In the genomic region with DNA sequence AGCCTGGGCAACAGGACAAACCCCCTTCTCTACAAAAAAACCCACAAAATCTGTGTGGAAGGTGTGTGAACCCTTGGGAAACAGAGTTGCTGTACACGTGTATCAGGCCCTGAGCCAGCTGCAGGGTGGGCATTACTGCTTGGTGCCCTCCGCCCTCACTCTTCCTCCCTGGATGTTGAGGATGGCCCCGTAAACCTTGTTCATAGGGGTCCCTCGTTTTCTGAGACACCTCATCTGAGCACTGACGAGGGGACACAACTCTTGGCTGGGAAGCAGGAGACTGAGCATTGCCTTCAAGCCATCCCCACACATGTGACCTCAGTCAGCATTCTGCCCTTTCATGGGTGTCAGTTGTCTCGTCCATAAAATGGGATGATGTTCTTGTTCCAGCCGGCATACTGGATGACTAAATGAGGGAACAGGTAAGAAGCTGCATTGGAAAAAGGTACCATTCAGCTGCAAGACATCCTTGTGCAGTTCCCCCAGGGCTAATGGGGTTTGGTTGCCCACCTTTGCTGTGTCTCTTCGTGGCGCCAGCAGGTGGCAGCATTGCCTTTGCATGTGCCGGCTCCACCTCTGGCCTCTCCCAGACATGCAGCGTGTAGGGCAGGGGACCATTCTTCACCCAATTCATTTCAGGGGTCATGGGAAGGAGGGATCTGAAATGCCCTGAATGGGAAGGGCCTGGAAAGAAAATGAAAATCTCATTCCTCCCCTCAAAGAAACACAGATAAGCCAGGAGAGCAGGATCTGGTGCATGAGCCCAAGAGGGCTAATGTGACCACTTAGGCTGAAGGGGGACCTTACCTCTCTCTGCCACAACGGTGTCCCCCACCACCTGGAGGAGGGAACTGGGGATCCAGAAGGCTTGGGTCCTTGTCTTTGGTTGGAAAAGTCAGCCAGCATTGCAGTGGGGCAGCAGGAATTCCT, we compare ENCODE assay signal across 8 cellular contexts. TPM values are rescaled to one million over a fixed set of nuclear protein-coding genes. Genes with fewer than 3 reads are reported as not detected.
DNase-seq lines count a peak whose midpoint lies in the region; ATAC-seq and TF ChIP-seq lines count a peak whose summit lies in the region.

No MANE protein-coding gene starts in this region.

- POLR2A ChIA-PET in HEK293 (lab: Yijun Ruan, JAX): interaction anchor here (0.8 kb wide), 1 partner anchor 22 kb away, joined by 3 read pairs; no protein-coding TSS in a partner anchor

- H3K27me3 ChIP-seq in GM06990 (replicated peaks; ENCODE audit: control insufficient read depth, insufficient read depth, low read length) (no peaks in the 10 kb centered on the region), right cardiac atrium (ENCODE audit: control insufficient read depth, insufficient read depth) (no peaks in the 10 kb centered on the region), sigmoid colon (no peaks in the 10 kb centered on the region)

- H3K4me1 ChIP-seq in HEK293 (ENCODE audit: control insufficient read depth, insufficient read depth, low read length) (no peaks in the 10 kb centered on the region), right cardiac atrium (ENCODE audit: control insufficient read depth, insufficient read depth, low read length) (no peaks in the 10 kb centered on the region), sigmoid colon (peaks cover 0 to 26% (median 22%) of the 10 kb centered on the region in 4 donors)

- TF ChIP-seq CTCF in GM06990 (IDR thresholded peaks at IDR 0.05; ENCODE audit: insufficient read depth, low read length, poor library complexity, severe bottlenecking): peak; percentile 93
- peak; percentile 87 for TF ChIP-seq CTCF in HEK293 (tag by site-specific recombination; IDR thresholded peaks at IDR 0.05)
- TF ChIP-seq CTCF in sigmoid colon (IDR thresholded peaks at IDR 0.05): peak; percentile 80 to 97 (median 94)

- 28% methylated on average over 12 of the region's 12 CpGs for WGBS in right cardiac atrium
- 26 to 36% methylated on average over 12 of the region's 12 CpGs for WGBS in sigmoid colon, 2 donors

- ATAC-seq in right cardiac atrium: peak; percentile 90 to 93
- ATAC-seq in HG03469 (IDR thresholded peaks at IDR 0.05; ENCODE audit: unreplicated experiment): no peak

- no peak for TF ChIP-seq POLR2A in sigmoid colon (IDR thresholded peaks at IDR 0.05)

- intact Hi-C loops in right cardiac atrium (cut with DNase I): loop anchor here (2.0 to 10.0 kb wide), 7 partner anchors 116 to 716 kb away; a partner anchor contains a TSS
- intact Hi-C loops in sigmoid colon (cut with DNase I): loop anchor here (2.0 to 5.0 kb wide), 6 partner anchors 99 to 750 kb away; a partner anchor contains a TSS

- DNase-seq in GM06990 (ENCODE audit: extremely low read depth, insufficient read length) (peak; percentile 25), NCI-H1105 treated with DMSO at 0.1 percent for 48 hours (lab: John Stamatoyannopoulos, UW) (peak; percentile 60), T-helper 2 cell (peak; percentile 30 to 74 (median 59)), amniotic epithelial cell (ENCODE audit: low read depth) (peak; percentile 49), right cardiac atrium (peak; percentile 79 to 91 (median 91)), sigmoid colon (peak; percentile 89)

- TF ChIP-seq EP300 in sigmoid colon (IDR thresholded peaks at IDR 0.05): no peak

- CTCF ChIA-PET in HEK293 (lab: Yijun Ruan, JAX): interaction anchor here (0.6 to 3.8 kb wide), 48 partner anchors 9 to 981 kb away, joined by 3 to 32 read pairs (median 4); no protein-coding TSS in a partner anchor

- H3K36me3 ChIP-seq in GM06990 (ENCODE audit: control insufficient read depth, insufficient read depth, low read length) (no peaks in the 10 kb centered on the region), HEK293 (ENCODE audit: control insufficient read depth in 2 of 2, insufficient read depth in 1 of 2, low read length in 2 of 2) (no peaks in the 10 kb centered on the region), sigmoid colon (no peaks in the 10 kb centered on the region)

- H3K27ac ChIP-seq in HEK293 (ENCODE audit: extremely low read depth, low read depth, low read length): no peak overlapping the region
- H3K27ac ChIP-seq in right cardiac atrium (ENCODE audit: low read length): no peak overlapping the region
- H3K27ac ChIP-seq in sigmoid colon: peak overlapping the region in 2 of 4 donors; percentile 45 to 48

- no peaks in the 10 kb centered on the region for H3K9me3 ChIP-seq in HEK293 (ENCODE audit: control insufficient read depth, insufficient read depth, low read depth, low read length)
- H3K9me3 ChIP-seq in right cardiac atrium (ENCODE audit: control insufficient read depth, low read length): no peaks in the 10 kb centered on the region
- H3K9me3 ChIP-seq in sigmoid colon: no peaks in the 10 kb centered on the region

- H3K4me3 ChIP-seq in GM06990 (replicated peaks; ENCODE audit: low read depth, low read length) (no peak overlapping the region), HEK293 (ENCODE audit: low read depth, low read length) (no peak overlapping the region), right cardiac atrium (ENCODE audit: low read length) (no peak overlapping the region), sigmoid colon (no peak overlapping the region)

TF ChIP-seq in HEK293, 187 proteins besides CTCF, POLR2A, EP300 and RAD21 (continues in another document):
- TF ChIP-seq GLI2 (tag by site-specific recombination; IDR thresholded peaks at IDR 0.05; ENCODE audit: borderline replicate concordance, low read depth) (no peak), ZNF24 (tag by site-specific recombination; IDR thresholded peaks at IDR 0.05) (no peak), ZNF654 (tag by site-specific recombination; IDR thresholded peaks at IDR 0.05; ENCODE audit: low read depth) (peak; percentile 83), ZNF223 (tag by site-specific recombination; IDR thresholded peaks at IDR 0.05) (peak; percentile 80; the same call in 1 of the 2 replicates), ZNF2 (tag by site-specific recombination; IDR thresholded peaks at IDR 0.05) (peak; percentile 83)
- TF ChIP-seq, protein P1, sequence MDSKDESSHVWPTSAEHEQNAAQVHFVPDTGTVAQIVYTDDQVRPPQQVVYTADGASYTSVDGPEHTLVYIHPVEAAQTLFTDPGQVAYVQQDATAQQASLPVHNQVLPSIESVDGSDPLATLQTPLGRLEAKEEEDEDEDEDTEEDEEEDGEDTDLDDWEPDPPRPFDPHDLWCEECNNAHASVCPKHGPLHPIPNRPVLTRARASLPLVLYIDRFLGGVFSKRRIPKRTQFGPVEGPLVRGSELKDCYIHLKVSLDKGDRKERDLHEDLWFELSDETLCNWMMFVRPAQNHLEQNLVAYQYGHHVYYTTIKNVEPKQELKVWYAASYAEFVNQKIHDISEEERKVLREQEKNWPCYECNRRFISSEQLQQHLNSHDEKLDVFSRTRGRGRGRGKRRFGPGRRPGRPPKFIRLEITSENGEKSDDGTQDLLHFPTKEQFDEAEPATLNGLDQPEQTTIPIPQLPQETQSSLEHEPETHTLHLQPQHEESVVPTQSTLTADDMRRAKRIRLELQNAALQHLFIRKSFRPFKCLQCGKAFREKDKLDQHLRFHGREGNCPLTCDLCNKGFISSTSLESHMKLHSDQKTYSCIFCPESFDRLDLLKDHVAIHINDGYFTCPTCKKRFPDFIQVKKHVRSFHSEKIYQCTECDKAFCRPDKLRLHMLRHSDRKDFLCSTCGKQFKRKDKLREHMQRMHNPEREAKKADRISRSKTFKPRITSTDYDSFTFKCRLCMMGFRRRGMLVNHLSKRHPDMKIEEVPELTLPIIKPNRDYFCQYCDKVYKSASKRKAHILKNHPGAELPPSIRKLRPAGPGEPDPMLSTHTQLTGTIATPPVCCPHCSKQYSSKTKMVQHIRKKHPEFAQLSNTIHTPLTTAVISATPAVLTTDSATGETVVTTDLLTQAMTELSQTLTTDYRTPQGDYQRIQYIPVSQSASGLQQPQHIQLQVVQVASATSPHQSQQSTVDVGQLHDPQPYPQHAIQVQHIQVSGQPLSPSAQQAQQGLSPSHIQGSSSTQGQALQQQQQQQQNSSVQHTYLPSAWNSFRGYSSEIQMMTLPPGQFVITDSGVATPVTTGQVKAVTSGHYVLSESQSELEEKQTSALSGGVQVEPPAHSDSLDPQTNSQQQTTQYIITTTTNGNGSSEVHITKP (tag by site-specific recombination; IDR thresholded peaks at IDR 0.05): peak; percentile 36; the same call in 1 of the 2 replicates
- TF ChIP-seq, protein P2, sequence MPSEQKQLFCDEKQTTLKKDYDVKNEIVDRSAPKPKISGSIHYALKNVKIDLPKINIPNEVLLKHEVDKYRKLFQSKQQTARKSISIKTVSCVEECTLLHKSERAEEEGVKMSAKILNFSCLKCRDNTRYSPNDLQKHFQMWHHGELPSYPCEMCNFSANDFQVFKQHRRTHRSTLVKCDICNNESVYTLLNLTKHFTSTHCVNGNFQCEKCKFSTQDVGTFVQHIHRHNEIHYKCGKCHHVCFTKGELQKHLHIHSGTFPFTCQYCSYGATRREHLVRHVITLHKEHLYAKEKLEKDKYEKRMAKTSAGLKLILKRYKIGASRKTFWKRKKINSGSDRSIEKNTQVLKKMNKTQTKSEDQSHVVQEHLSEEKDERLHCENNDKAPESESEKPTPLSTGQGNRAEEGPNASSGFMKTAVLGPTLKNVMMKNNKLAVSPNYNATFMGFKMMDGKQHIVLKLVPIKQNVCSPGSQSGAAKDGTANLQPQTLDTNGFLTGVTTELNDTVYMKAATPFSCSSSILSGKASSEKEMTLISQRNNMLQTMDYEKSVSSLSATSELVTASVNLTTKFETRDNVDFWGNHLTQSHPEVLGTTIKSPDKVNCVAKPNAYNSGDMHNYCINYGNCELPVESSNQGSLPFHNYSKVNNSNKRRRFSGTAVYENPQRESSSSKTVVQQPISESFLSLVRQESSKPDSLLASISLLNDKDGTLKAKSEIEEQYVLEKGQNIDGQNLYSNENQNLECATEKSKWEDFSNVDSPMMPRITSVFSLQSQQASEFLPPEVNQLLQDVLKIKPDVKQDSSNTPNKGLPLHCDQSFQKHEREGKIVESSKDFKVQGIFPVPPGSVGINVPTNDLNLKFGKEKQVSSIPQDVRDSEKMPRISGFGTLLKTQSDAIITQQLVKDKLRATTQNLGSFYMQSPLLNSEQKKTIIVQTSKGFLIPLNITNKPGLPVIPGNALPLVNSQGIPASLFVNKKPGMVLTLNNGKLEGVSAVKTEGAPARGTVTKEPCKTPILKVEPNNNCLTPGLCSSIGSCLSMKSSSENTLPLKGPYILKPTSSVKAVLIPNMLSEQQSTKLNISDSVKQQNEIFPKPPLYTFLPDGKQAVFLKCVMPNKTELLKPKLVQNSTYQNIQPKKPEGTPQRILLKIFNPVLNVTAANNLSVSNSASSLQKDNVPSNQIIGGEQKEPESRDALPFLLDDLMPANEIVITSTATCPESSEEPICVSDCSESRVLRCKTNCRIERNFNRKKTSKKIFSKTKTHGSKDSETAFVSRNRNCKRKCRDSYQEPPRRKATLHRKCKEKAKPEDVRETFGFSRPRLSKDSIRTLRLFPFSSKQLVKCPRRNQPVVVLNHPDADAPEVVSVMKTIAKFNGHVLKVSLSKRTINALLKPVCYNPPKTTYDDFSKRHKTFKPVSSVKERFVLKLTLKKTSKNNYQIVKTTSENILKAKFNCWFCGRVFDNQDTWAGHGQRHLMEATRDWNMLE (tag by site-specific recombination; conservative IDR thresholded peaks at IDR 0.05; ENCODE audit: low read depth): no peak

RNA-seq across cellular contexts. Expression of a gene that starts 36.4 kb away (rescaled TPM):
- 1 to 10 TPM; 3.5 to 5.9 (median 5.0) TPM for total RNA-seq in right cardiac atrium
- polyA plus RNA-seq in right cardiac atrium: 4.6 TPM
- total RNA-seq in sigmoid colon: 1 to 10 TPM; 2.5 to 5.6 (median 3.5) TPM
- 10 to 100 TPM in 2 of 3 donors, 1 to 10 TPM in 1; 8.3 to 37.9 (median 12.6) TPM for polyA plus RNA-seq in sigmoid colon

Comparison
In these comparisons a context has a peak if more than half of its experiments do, and no peak if none do; other contexts are left out.
1. DNase-seq: peak in every context shown above with its lines; median percentile 91 in right cardiac atrium; 89 in sigmoid colon; 60 in NCI-H1105 treated with DMSO at 0.1 percent for 48 hours; 59 in T-helper 2 cell; 49 in amniotic epithelial cell; 25 in GM06990.